Comparison of ENCODE assay signal across 21 cellular contexts in genomic region chr9:83933804-83934203, GRCh38. TPM values are rescaled to one million over a fixed set of nuclear protein-coding genes. Genes with fewer than 3 reads are reported as not detected.
DNase-seq lines count a peak whose midpoint lies in the region; ATAC-seq and TF ChIP-seq lines count a peak whose summit lies in the region.
"Had no signal": no experiment of that assay in that cellular context is flagged by ENCODE, and none has a peak within 500 bp of the region (broad histone marks: within the 10 kb centered on the region; RNA-seq: fewer than 3 reads in every experiment).

No MANE protein-coding gene starts in this region.

- peak overlapping the region; percentile 86 for H3K27ac ChIP-seq in RWPE1
- H3K27ac ChIP-seq in sigmoid colon, result no peak overlapping the region
- no peak overlapping the region for H3K27ac ChIP-seq in suprapubic skin
- no peak overlapping the region for H3K27ac ChIP-seq in SK-N-SH (ENCODE audit: low read depth in 2 of 2, low read length in 1 of 2)
- H3K27ac ChIP-seq in Karpas-422 (ENCODE audit: low read length), result no peak overlapping the region
- H3K27ac ChIP-seq: KMS-11 had no signal

- ATAC-seq in HG02610 (IDR thresholded peaks at IDR 0.05; ENCODE audit: unreplicated experiment), result no peak
- ATAC-seq: activated naive CD8-positive, alpha-beta T cell treated with anti-CD3 and anti-CD28 coated beads, Interleukin-2, amount 50 U/mL, for 24 hours had no signal

- TF ChIP-seq POLR2A in sigmoid colon (IDR thresholded peaks at IDR 0.05) (no peak), suprapubic skin (IDR thresholded peaks at IDR 0.05) (no peak)

- H3K27me3 ChIP-seq in sigmoid colon, result no peaks in the 10 kb centered on the region
- H3K27me3 ChIP-seq in suprapubic skin, result no peaks in the 10 kb centered on the region
- no peaks in the 10 kb centered on the region for H3K27me3 ChIP-seq in SK-N-SH (ENCODE audit: insufficient read depth)
- no peaks in the 10 kb centered on the region for H3K27me3 ChIP-seq in Karpas-422 (ENCODE audit: low read length)

- POLR2A ChIA-PET in RWPE1 (lab: Yijun Ruan, JAX; ENCODE audit: low non-redundant PET) (no interaction called here), SK-N-SH (lab: Yijun Ruan, JAX) (no interaction called here)

- H3K9me3 ChIP-seq in sigmoid colon, result no peaks in the 10 kb centered on the region
- H3K9me3 ChIP-seq in suprapubic skin, result no peaks in the 10 kb centered on the region
- H3K9me3 ChIP-seq in SK-N-SH, result no peaks in the 10 kb centered on the region
- H3K9me3 ChIP-seq in Karpas-422 (ENCODE audit: low read length), result no peaks in the 10 kb centered on the region

- TF ChIP-seq RAD21 in SK-N-SH (IDR thresholded peaks at IDR 0.05; ENCODE audit: low read length), result no peak

- intact Hi-C loops in sigmoid colon (cut with DNase I), result no loop called here

- H3K36me3 ChIP-seq in sigmoid colon (peaks cover 0 to 4% (median 2%) of the 10 kb centered on the region in 4 donors), suprapubic skin (peaks cover 3% of the 10 kb centered on the region), SK-N-SH (replicated peaks in 1 of 2; ENCODE audit: control insufficient read depth in 1 of 2, insufficient read depth in 2 of 2, low read length in 1 of 2) (peaks cover 0 to 5% of the 10 kb centered on the region in 2 experiments), Karpas-422 (ENCODE audit: insufficient read depth, low read length) (no peaks in the 10 kb centered on the region)

- no peaks in the 10 kb centered on the region for H3K9me2 ChIP-seq in SK-N-SH
- no peaks in the 10 kb centered on the region for H3K9me2 ChIP-seq in Karpas-422 (replicated peaks; ENCODE audit: insufficient read depth, low read length)

- H3F3A ChIP-seq in SK-N-SH (replicated peaks; ENCODE audit: insufficient read depth), result peaks cover 13% of the 10 kb centered on the region

- 90 to 93% methylated on average over 3 of the region's 3 CpGs for WGBS in sigmoid colon, 2 donors
- WGBS in suprapubic skin, result 71% methylated on average over 3 of the region's 3 CpGs
- WGBS in SK-N-SH (ENCODE audit: low lambda C conversion rate), result 91% methylated on average over 3 of the region's 3 CpGs

- no peak overlapping the region; the same call in 1 of the 2 replicates for H2AFZ ChIP-seq in SK-N-SH (ENCODE audit: low read depth)
- no peak overlapping the region for H2AFZ ChIP-seq in Karpas-422 (ENCODE audit: low read length)

- H3K9ac ChIP-seq in SK-N-SH (no peak overlapping the region), Karpas-422 (ENCODE audit: low read length) (no peak overlapping the region)
- H3K9ac ChIP-seq: KMS-11 had no signal

- CTCF ChIA-PET in RWPE1 (lab: Yijun Ruan, JAX), result interaction anchor here (0.6 to 1.5 kb wide), 2 partner anchors 11 to 327 kb away, joined by 3 to 4 read pairs; no protein-coding TSS in a partner anchor
- CTCF ChIA-PET in SK-N-SH (lab: Yijun Ruan, JAX), result interaction anchor here (1.3 to 6.3 kb wide), 3 partner anchors 8 to 327 kb away, joined by 4 to 69 read pairs (median 11); partner anchors contain the start of gene KIF27

- no peak for TF ChIP-seq CTCF in RWPE1 (conservative IDR thresholded peaks at IDR 0.05; ENCODE audit: low read depth)
- no peak for TF ChIP-seq CTCF in fibroblast of pulmonary artery (IDR thresholded peaks at IDR 0.05; ENCODE audit: low read length, missing control alignments)
- TF ChIP-seq CTCF in sigmoid colon (IDR thresholded peaks at IDR 0.05), result no peak
- no peak for TF ChIP-seq CTCF in suprapubic skin (IDR thresholded peaks at IDR 0.05)
- TF ChIP-seq CTCF in SK-N-SH (IDR thresholded peaks at IDR 0.05), result no peak

- TF ChIP-seq EP300 in sigmoid colon (IDR thresholded peaks at IDR 0.05) (no peak), suprapubic skin (IDR thresholded peaks at IDR 0.05) (no peak), SK-N-SH (IDR thresholded peaks at IDR 0.05; ENCODE audit: borderline replicate concordance in 1 of 2, low read depth in 1 of 2, low read length in 1 of 2) (no peak)

- DNase-seq in H4 (ENCODE audit: low spot score), result peak; percentile 50
- DNase-seq in RWPE1 (ENCODE audit: low spot score), result no peak
- DNase-seq in fibroblast of pulmonary artery (ENCODE audit: low read depth), result peak; percentile 86
- DNase-seq in sigmoid colon, result peak; percentile 71
- DNase-seq in suprapubic skin (ENCODE audit: low spot score in 2 of 2), result no peak
- no peak for DNase-seq in SK-N-SH
- no peak for DNase-seq in Karpas-422
- DNase-seq: activated CD4-positive, alpha-beta T cell treated with anti-CD3 and anti-CD28 coated beads, Interleukin-2, amount 10 ng/mL, durations not matched to agents 24 days and 14 days; activated naive CD8-positive, alpha-beta T cell treated with anti-CD3 and anti-CD28 coated beads, Interleukin-2, amount 50 U/mL, for 24 hours; activated T-cell treated with anti-CD3 and anti-CD28 coated beads, Interleukin-2, amount 50 U/mL, for 24 hours; CD4-positive, CD25-positive, alpha-beta regulatory T cell; GDM1; hypothalamus; left colon; naive B cell; NCI-H1694 treated with DMSO at 0.1 percent for 48 hours; NCI-H69; stimulated activated CD4-positive, alpha-beta T cell treated with anti-CD3 and anti-CD28 coated beads, Interleukin-2, amount 100 ng/mL, for 24 hours; stimulated activated CD8-positive, alpha-beta memory T cell treated with anti-CD3 and anti-CD28 coated beads, Interleukin-4, amount 100 ng/mL, for 48 hours had no signal

- H3K4me2 ChIP-seq in SK-N-SH, result no peak overlapping the region
- H3K4me2 ChIP-seq in Karpas-422 (ENCODE audit: low read depth, low read length, poor library complexity, severe bottlenecking), result no peak overlapping the region
- H3K4me2 ChIP-seq: KMS-11 had no signal

- H3K79me2 ChIP-seq in SK-N-SH (ENCODE audit: insufficient read depth) (no peaks in the 10 kb centered on the region), Karpas-422 (ENCODE audit: low read length) (no peaks in the 10 kb centered on the region)

- H3K4me3 ChIP-seq in fibroblast of pulmonary artery (replicated peaks; ENCODE audit: low read depth, low read length) (no peak overlapping the region), sigmoid colon (no peak overlapping the region), suprapubic skin (no peak overlapping the region), SK-N-SH (ENCODE audit: low read depth in 2 of 2, low read length in 1 of 2) (no peak overlapping the region), Karpas-422 (ENCODE audit: low read length) (no peak overlapping the region)

- H4K20me1 ChIP-seq in SK-N-SH (ENCODE audit: insufficient read depth), result no peaks in the 10 kb centered on the region
- no peaks in the 10 kb centered on the region for H4K20me1 ChIP-seq in Karpas-422 (ENCODE audit: insufficient read depth, low read depth, low read length)

- H3K4me1 ChIP-seq in sigmoid colon, result peaks cover 0 to 10% (median 4%) of the 10 kb centered on the region in 4 donors
- peaks cover 14% of the 10 kb centered on the region for H3K4me1 ChIP-seq in suprapubic skin
- peaks cover 2 to 32% of the 10 kb centered on the region in 2 experiments; a peak in 2 of 4 replicates for H3K4me1 ChIP-seq in SK-N-SH (ENCODE audit: control insufficient read depth in 1 of 2, insufficient read depth in 2 of 2, low read depth in 1 of 2, low read length in 1 of 2)
- H3K4me1 ChIP-seq in Karpas-422 (ENCODE audit: low read length), result no peaks in the 10 kb centered on the region

TF ChIP-seq in SK-N-SH, 30 proteins besides CTCF, POLR2A, EP300 and RAD21:
- TF ChIP-seq FOXJ3 (CRISPR knock-in tag; IDR thresholded peaks at IDR 0.05) (no peak), RCOR1 (IDR thresholded peaks at IDR 0.05; ENCODE audit: low read length) (no peak), SMC3 (IDR thresholded peaks at IDR 0.05; ENCODE audit: low read depth, low read length) (no peak), ZBTB33 (IDR thresholded peaks at IDR 0.05; ENCODE audit: borderline replicate concordance, low read depth) (no peak)
TF ChIP-seq in SK-N-SH: peak in this region for 0.

RNA-seq across cellular contexts. Expression of gene KIF27, which starts 12.6 kb away (rescaled TPM):
- 0.64 and 1.2 TPM in 2 replicates for total RNA-seq in H4 (2014; rRNA removed; shearing (Covaris generic))
- total RNA-seq in sigmoid colon (1 to 10 TPM; 3.2 to 7.8 (median 5.2) TPM), suprapubic skin (10 to 100 TPM in 1 of 4 donors, 1 to 10 TPM in 3; 3.2 to 12.9 (median 5.5) TPM)
- polyA plus RNA-seq in sigmoid colon (1 to 10 TPM in 1 of 3 donors, under 1 TPM in 1, not detected in 1; 0.23 to 1.7 TPM), SK-N-SH (2012; rRNA removed) (0.78 and 0.81 TPM in 2 replicates)
- 0.68 and 0.95 TPM in 2 replicates for polyA plus RNA-seq in SK-N-SH (2012; cell fraction: cytosol; rRNA removed)
- polyA plus RNA-seq in SK-N-SH (2012; cell fraction: nucleus; rRNA removed), result 0.77 and 2.3 TPM in 2 replicates
- 6.5 and 7.6 TPM in 2 replicates for total RNA-seq in Karpas-422 (2014; rRNA removed; shearing (Covaris generic); ENCODE audit: low replicate concordance)

RNA-seq across cellular contexts. Expression of gene HNRNPK, which starts 46.2 kb away (rescaled TPM):
- total RNA-seq in H4 (2014; rRNA removed; shearing (Covaris generic)), result 661 and 803 TPM in 2 replicates
- total RNA-seq in sigmoid colon (100 to 1,000 TPM; 285 to 448 (median 395) TPM), suprapubic skin (100 to 1,000 TPM; 422 to 538 (median 448) TPM)
- polyA plus RNA-seq in sigmoid colon (100 to 1,000 TPM; 237 to 364 (median 261) TPM), SK-N-SH (2012; rRNA removed) (470 and 474 TPM in 2 replicates)
- polyA plus RNA-seq in SK-N-SH (2012; cell fraction: cytosol; rRNA removed), result 481 and 493 TPM in 2 replicates
- 411 and 462 TPM in 2 replicates for polyA plus RNA-seq in SK-N-SH (2012; cell fraction: nucleus; rRNA removed)
- 513 and 558 TPM in 2 replicates for total RNA-seq in Karpas-422 (2014; rRNA removed; shearing (Covaris generic); ENCODE audit: low replicate concordance)

RNA-seq across cellular contexts. Expression of gene RMI1, which starts 46.8 kb away (rescaled TPM):
- 9.1 and 11.5 TPM in 2 replicates for total RNA-seq in H4 (2014; rRNA removed; shearing (Covaris generic))
- total RNA-seq in sigmoid colon (1 to 10 TPM; 1.4 to 3.9 (median 3.0) TPM), suprapubic skin (1 to 10 TPM; 4.0 to 8.7 (median 4.3) TPM)
- polyA plus RNA-seq in sigmoid colon (1 to 10 TPM; 5.7 to 9.0 (median 6.6) TPM), SK-N-SH (2012; rRNA removed) (0.96 and 1.0 TPM in 2 replicates)
- polyA plus RNA-seq in SK-N-SH (2012; cell fraction: cytosol; rRNA removed), result 2.5 and 2.9 TPM in 2 replicates
- 0.69 and 1.4 TPM in 2 replicates for polyA plus RNA-seq in SK-N-SH (2012; cell fraction: nucleus; rRNA removed)
- total RNA-seq in Karpas-422 (2014; rRNA removed; shearing (Covaris generic); ENCODE audit: low replicate concordance), result 5.3 and 14.9 TPM in 2 replicates

Comparison
In these comparisons a context has a peak if more than half of its experiments do, and no peak if none do; other contexts are left out.
1. DNase-seq: peak in H4 (single experiment), fibroblast of pulmonary artery (single experiment) and sigmoid colon (single experiment); none in RWPE1 (single experiment), suprapubic skin (0 of 2), SK-N-SH (single experiment) and Karpas-422 (single experiment).